In genomic region chr11:68383976-68384501, GRCh38 we compare ENCODE assay signal across 8 cellular contexts.
DNase-seq lines count a peak whose midpoint lies in the region; ATAC-seq, FAIRE-seq and TF ChIP-seq lines count a peak whose summit lies in the region.

No MANE protein-coding gene starts in this region.

- no peak overlapping the region for H3K4me3 Mint-ChIP-seq in CD8-positive, alpha-beta memory T cell
- no peak overlapping the region for H3K4me3 Mint-ChIP-seq in WTC11

- no peak overlapping the region for H3K27ac ChIP-seq in CD8-positive, alpha-beta memory T cell (ENCODE audit: low read depth, low read length)

- H3K27me3 Mint-ChIP-seq in CD8-positive, alpha-beta memory T cell: peaks cover 8 to 16% of the 10 kb centered on the region in 2 donors
- H3K27me3 Mint-ChIP-seq in WTC11 (ENCODE audit: low read depth): no peaks in the 10 kb centered on the region

- H3K36me3 ChIP-seq in CD8-positive, alpha-beta memory T cell (ENCODE audit: insufficient read depth, low read length): no peaks in the 10 kb centered on the region

- DNase-seq in CD8-positive, alpha-beta memory T cell: peak; percentile 14 to 69 (median 48)
- peak; percentile 81 for DNase-seq in HTR-8/SVneo (ENCODE audit: insufficient read length, low spot score)
- DNase-seq in WTC11 (ENCODE audit: low spot score): peak; percentile 92
- DNase-seq in cardiac fibroblast (ENCODE audit: low read depth in 2 of 2): peak; percentile 48 to 61
- peak; percentile 71 for DNase-seq in left lobe of liver (ENCODE audit: low spot score)
- peak; percentile 29 to 62 (median 54) for DNase-seq in stimulated activated CD4-positive, alpha-beta T cell treated with anti-CD3 and anti-CD28 coated beads, TNF-alpha, amount 100 ng/mL, for 48 hours (ENCODE audit: low read depth in 3 of 3)

- H3K9me3 ChIP-seq in CD8-positive, alpha-beta memory T cell (ENCODE audit: low read length): no peaks in the 10 kb centered on the region

- H3K4me1 ChIP-seq in CD8-positive, alpha-beta memory T cell (ENCODE audit: insufficient read depth, low read length): no peaks in the 10 kb centered on the region

- ATAC-seq in WTC11 (peak; percentile 67), left lobe of liver (peak; percentile 9), HG03432 (IDR thresholded peaks at IDR 0.05; ENCODE audit: unreplicated experiment) (no peak), HG03196 (IDR thresholded peaks at IDR 0.05; ENCODE audit: unreplicated experiment) (no peak)

- H3K4me3 ChIP-seq in CD8-positive, alpha-beta memory T cell (ENCODE audit: low read length): no peak overlapping the region
- H3K4me3 ChIP-seq in cardiac fibroblast (replicated peaks in 1 of 2; ENCODE audit: low read depth in 2 of 2, low read length in 2 of 2): no peak overlapping the region

- POLR2A ChIA-PET in CD8-positive, alpha-beta memory T cell (lab: Charles Lee): no interaction called here
- POLR2A ChIA-PET in WTC11 (lab: Charles Lee): no interaction called here

- CTCF ChIA-PET in CD8-positive, alpha-beta memory T cell (lab: Charles Lee): interaction anchor here (1.0 to 1.7 kb wide), 2 partner anchors 10 to 13 kb away, joined by 3 to 5 read pairs; no protein-coding TSS in a partner anchor
- CTCF ChIA-PET in WTC11 (lab: Charles Lee): interaction anchor here (0.8 to 2.0 kb wide), 3 partner anchors 59 to 126 kb away, joined by 3 to 10 read pairs (median 6); no protein-coding TSS in a partner anchor

- no peaks in the 10 kb centered on the region for H3K27me3 ChIP-seq in CD8-positive, alpha-beta memory T cell (ENCODE audit: insufficient read depth, low read length, poor library complexity, severe bottlenecking)

- TF ChIP-seq CTCF in WTC11 (IDR thresholded peaks at IDR 0.05) (peak; percentile 97), cardiac fibroblast (IDR thresholded peaks at IDR 0.05; ENCODE audit: low read depth, low read length) (peak; percentile 95)

- peak; percentile 86 for FAIRE-seq in HTR-8/SVneo (lab: Jason Lieb, UNC)

- peaks cover 9 to 13% (median 11%) of the 10 kb centered on the region in 3 donors for H3K4me1 Mint-ChIP-seq in CD8-positive, alpha-beta memory T cell
- H3K4me1 Mint-ChIP-seq in WTC11: peaks cover 5% of the 10 kb centered on the region

- H3K36me3 Mint-ChIP-seq in CD8-positive, alpha-beta memory T cell: no peaks in the 10 kb centered on the region
- H3K36me3 Mint-ChIP-seq in WTC11: peaks cover 18% of the 10 kb centered on the region

- no peak overlapping the region for H3K27ac Mint-ChIP-seq in CD8-positive, alpha-beta memory T cell
- no peak overlapping the region for H3K27ac Mint-ChIP-seq in WTC11

- no peaks in the 10 kb centered on the region for H3K9me3 Mint-ChIP-seq in CD8-positive, alpha-beta memory T cell
- no peaks in the 10 kb centered on the region for H3K9me3 Mint-ChIP-seq in WTC11

TF ChIP-seq in WTC11, 78 proteins besides CTCF, POLR2A, EP300 and RAD21:
- no peak for TF ChIP-seq ESRRA (CRISPR knock-in tag; IDR thresholded peaks at IDR 0.05; ENCODE audit: borderline replicate concordance)
- TF ChIP-seq ZNF532 (CRISPR knock-in tag; IDR thresholded peaks at IDR 0.05; ENCODE audit: borderline replicate concordance): peak; percentile 95

Comparison
In these comparisons a context has a peak if more than half of its experiments do, and no peak if none do; other contexts are left out.
1. ATAC-seq: peak in WTC11 (single experiment) and left lobe of liver (single experiment); none in HG03432 (single experiment) and HG03196 (single experiment).
2. Peak in every context shown above with its lines, with median percentiles within 50 percentile points of each other: DNase-seq.